ENCODE assay signal across 10 cellular contexts in the genomic region with DNA sequence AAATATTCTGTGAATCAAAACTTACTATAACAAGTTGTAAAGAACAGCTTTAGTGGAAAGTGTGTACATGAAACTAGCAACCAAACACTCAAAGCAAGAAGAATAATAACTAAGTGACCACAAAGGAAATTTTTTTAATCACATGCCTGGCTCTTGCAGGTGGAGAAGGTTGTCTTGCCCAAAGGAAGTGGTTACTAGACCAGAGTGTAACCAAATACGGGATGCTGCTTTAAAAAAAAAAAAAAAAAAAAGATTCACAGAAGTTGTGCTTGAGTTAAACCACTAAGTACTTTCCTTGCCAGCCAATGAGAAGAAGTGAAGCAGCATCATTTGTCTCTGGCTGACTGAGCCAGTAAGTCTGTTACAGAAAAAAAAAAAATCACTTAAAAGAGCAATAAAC. TPM values are rescaled to one million over a fixed set of nuclear protein-coding genes. Genes with fewer than 3 reads are reported as not detected.
DNase-seq lines count a peak whose midpoint lies in the region; ATAC-seq and TF ChIP-seq lines count a peak whose summit lies in the region.
"Had no signal": no experiment of that assay in that cellular context is flagged by ENCODE, and none has a peak within 500 bp of the region (broad histone marks: within the 10 kb centered on the region; RNA-seq: fewer than 3 reads in every experiment).

No MANE protein-coding gene starts in this region.

- H3K4me3 ChIP-seq in SK-N-SH (ENCODE audit: low read depth in 2 of 2, low read length in 1 of 2) (no peak overlapping the region), SU-DHL-6 (ENCODE audit: insufficient read depth, low read length, poor library complexity, severe bottlenecking) (peak overlapping the region; percentile 33), vagina (no peak overlapping the region), GM23248 (no peak overlapping the region)
- H3K4me3 ChIP-seq: thoracic aorta had no signal

- H3K27ac ChIP-seq in SK-N-SH (ENCODE audit: low read depth in 2 of 2, low read length in 1 of 2) (no peak overlapping the region), SU-DHL-6 (ENCODE audit: low read depth, low read length) (peak overlapping the region; percentile 69), vagina (no peak overlapping the region), GM23248 (no peak overlapping the region)
- H3K27ac ChIP-seq: thoracic aorta had no signal

- H3K27me3 ChIP-seq in SK-N-SH (ENCODE audit: insufficient read depth) (no peaks in the 10 kb centered on the region), SU-DHL-6 (ENCODE audit: low read length) (no peaks in the 10 kb centered on the region), vagina (no peaks in the 10 kb centered on the region), GM23248 (replicated peaks; ENCODE audit: insufficient read depth) (no peaks in the 10 kb centered on the region)

- no peaks in the 10 kb centered on the region for H3K79me2 ChIP-seq in SK-N-SH (ENCODE audit: insufficient read depth)
- no peaks in the 10 kb centered on the region for H3K79me2 ChIP-seq in SU-DHL-6 (ENCODE audit: insufficient read depth, low read length)
- H3K79me2 ChIP-seq in GM23248 (ENCODE audit: insufficient read depth), result no peaks in the 10 kb centered on the region

- POLR2A ChIA-PET in SK-N-SH (lab: Yijun Ruan, JAX), result no interaction called here

- no peak for ATAC-seq in SK-N-SH treated with all-trans-retinoic acid at 6 μM for 48 hours
- ATAC-seq in HG02840 (IDR thresholded peaks at IDR 0.05; ENCODE audit: low FRiP score, unreplicated experiment), result peak; percentile 73
- ATAC-seq in natural killer cell, result peak; percentile 90 to 96 (median 95)
- no peak for ATAC-seq in HG03025 (IDR thresholded peaks at IDR 0.05; ENCODE audit: low FRiP score, unreplicated experiment)

- no peaks in the 10 kb centered on the region for H3K4me1 ChIP-seq in SK-N-SH (ENCODE audit: control insufficient read depth in 1 of 2, insufficient read depth in 2 of 2, low read depth in 1 of 2, low read length in 1 of 2)
- H3K4me1 ChIP-seq in vagina, result no peaks in the 10 kb centered on the region
- H3K4me1 ChIP-seq in GM23248 (ENCODE audit: insufficient read depth), result no peaks in the 10 kb centered on the region

- H3K36me3 ChIP-seq in SK-N-SH (replicated peaks in 1 of 2; ENCODE audit: control insufficient read depth in 1 of 2, insufficient read depth in 2 of 2, low read length in 1 of 2), result no peaks in the 10 kb centered on the region
- H3K36me3 ChIP-seq in SU-DHL-6 (ENCODE audit: low read length), result no peaks in the 10 kb centered on the region
- no peaks in the 10 kb centered on the region for H3K36me3 ChIP-seq in vagina
- no peaks in the 10 kb centered on the region for H3K36me3 ChIP-seq in GM23248 (ENCODE audit: low read depth)
- H3K36me3 ChIP-seq: thoracic aorta had no signal

- DNase-seq in SK-N-SH (no peak), natural killer cell (no peak), vagina (ENCODE audit: extremely low spot score in 2 of 2) (no peak), GM23248 (no peak)

- H4K20me1 ChIP-seq in SK-N-SH (ENCODE audit: insufficient read depth) (no peaks in the 10 kb centered on the region), SU-DHL-6 (ENCODE audit: low read depth, low read length) (no peaks in the 10 kb centered on the region), GM23248 (ENCODE audit: insufficient read depth) (no peaks in the 10 kb centered on the region)

- TF ChIP-seq RAD21 in SK-N-SH (IDR thresholded peaks at IDR 0.05; ENCODE audit: low read length), result no peak

- H3K4me2 ChIP-seq in SK-N-SH (no peak overlapping the region), SU-DHL-6 (ENCODE audit: low read depth, low read length, poor library complexity, severe bottlenecking) (peak overlapping the region; percentile 58), GM23248 (ENCODE audit: unreplicated experiment) (no peak overlapping the region)

- peak overlapping the region; percentile 67 for H3K4me3 Mint-ChIP-seq in natural killer cell

- H3K9me2 ChIP-seq in SK-N-SH (no peaks in the 10 kb centered on the region), SU-DHL-6 (replicated peaks; ENCODE audit: insufficient read depth, low read length) (no peaks in the 10 kb centered on the region), GM23248 (ENCODE audit: insufficient read depth) (no peaks in the 10 kb centered on the region)

- H2AFZ ChIP-seq in SK-N-SH (ENCODE audit: low read depth) (no peak overlapping the region), SU-DHL-6 (ENCODE audit: low read depth, low read length, severe bottlenecking) (no peak overlapping the region), GM23248 (no peak overlapping the region)

- no peaks in the 10 kb centered on the region for H3K36me3 Mint-ChIP-seq in natural killer cell

- no peak for TF ChIP-seq POLR2A in vagina (IDR thresholded peaks at IDR 0.05)

- 3% methylated on average over 1 of the region's 1 CpG for WGBS in SK-N-SH (ENCODE audit: low lambda C conversion rate)
- 3 to 5% methylated on average over 1 of the region's 1 CpG for WGBS in GM23248 (ENCODE audit: low coverage in 1 of 2, low lambda C conversion rate in 2 of 2, missing lambda C conversion rate in 2 of 2), 2 experiments

- H3K9me3 ChIP-seq in SK-N-SH (no peaks in the 10 kb centered on the region), SU-DHL-6 (ENCODE audit: insufficient read depth, low read length) (peaks cover 7% of the 10 kb centered on the region; the same call in 1 of the 2 replicates), vagina (no peaks in the 10 kb centered on the region), GM23248 (ENCODE audit: low read depth) (no peaks in the 10 kb centered on the region)
- H3K9me3 ChIP-seq: thoracic aorta had no signal

- peaks cover 8 to 24% of the 10 kb centered on the region in 2 donors for H3K27me3 Mint-ChIP-seq in natural killer cell (ENCODE audit: low read depth in 2 of 2)

- H3K9ac ChIP-seq in SK-N-SH (no peak overlapping the region), SU-DHL-6 (ENCODE audit: low read length) (peak overlapping the region; percentile 24), GM23248 (no peak overlapping the region)

- TF ChIP-seq EP300 in SK-N-SH (IDR thresholded peaks at IDR 0.05; ENCODE audit: borderline replicate concordance in 1 of 2, low read depth in 1 of 2, low read length in 1 of 2), result no peak

- H3K27ac Mint-ChIP-seq in natural killer cell, result peak overlapping the region; percentile 77 to 90

- in situ Hi-C loops in GM23248 (cut with MboI), result no loop called here

- TF ChIP-seq CTCF in SK-N-SH (IDR thresholded peaks at IDR 0.05) (no peak), SU-DHL-6 (IDR thresholded peaks at IDR 0.05; ENCODE audit: insufficient read depth, low read length, poor library complexity, severe bottlenecking) (no peak), natural killer cell (IDR thresholded peaks at IDR 0.05) (no peak), vagina (IDR thresholded peaks at IDR 0.05) (no peak)

- H3F3A ChIP-seq in SK-N-SH (replicated peaks; ENCODE audit: insufficient read depth), result no peaks in the 10 kb centered on the region
- peaks cover 39% of the 10 kb centered on the region for H3F3A ChIP-seq in SU-DHL-6 (ENCODE audit: insufficient read depth)
- no peaks in the 10 kb centered on the region for H3F3A ChIP-seq in GM23248 (ENCODE audit: insufficient read depth)

- H3K4me1 Mint-ChIP-seq in natural killer cell, result peaks cover 27 to 39% of the 10 kb centered on the region in 2 donors

- intact Hi-C loops in natural killer cell (cut with micrococcal nuclease), result loop anchor here (1.0 to 10.0 kb wide), 3 partner anchors 19 to 259 kb away; a partner anchor contains a TSS
- intact Hi-C loops in vagina (cut with DNase I), result no loop called here

- H3K9me3 Mint-ChIP-seq in natural killer cell, result no peaks in the 10 kb centered on the region

- CTCF ChIA-PET in SK-N-SH (lab: Yijun Ruan, JAX), result no interaction called here

TF ChIP-seq in SK-N-SH, 30 proteins besides CTCF, POLR2A, EP300 and RAD21:
- TF ChIP-seq POLR2AphosphoS5 (IDR thresholded peaks at IDR 0.05; ENCODE audit: low read depth, low read length) (no peak), RFX5 (IDR thresholded peaks at IDR 0.05; ENCODE audit: low read length) (0 out of 2 replicates have a peak, but pooled peaks have one; percentile 52)

TF ChIP-seq in SK-N-SH treated with all-trans-retinoic acid at 6 μM for 48 hours, 23 proteins besides CTCF, POLR2A, EP300 and RAD21 (continues in another document):
- TF ChIP-seq ZNF8 (CRISPR knock-in tag; IDR thresholded peaks at IDR 0.05) (no peak), ARNTL (CRISPR knock-in tag; IDR thresholded peaks at IDR 0.05; ENCODE audit: borderline replicate concordance, low read depth) (no peak)

RNA-seq across cellular contexts. Expression of a gene that starts 19.1 kb away (rescaled TPM):
- not detected in 2 replicates for polyA plus RNA-seq in SK-N-SH (2012; rRNA removed)
- 0.09 TPM in 1 of 2 replicates, not detected in the other for polyA plus RNA-seq in SK-N-SH (2012; cell fraction: cytosol; rRNA removed)
- polyA plus RNA-seq in SK-N-SH (2012; cell fraction: nucleus; rRNA removed), result not detected in 2 replicates
- 10 to 100 TPM; 24.8 to 97.3 (median 25.5) TPM for total RNA-seq in natural killer cell
- 3.2 TPM for total RNA-seq in vagina
- total RNA-seq in GM23248 (2014; rRNA removed; shearing (Covaris generic)), result not detected in 2 replicates
- not detected in 2 replicates for polyA plus RNA-seq in GM23248 (2016; fragmentation: Nextera tagmentation; extraction: Ambion mirVana)
- polyA plus RNA-seq: AG04450 had no signal

RNA-seq across cellular contexts. Expression of a gene that starts 48.4 kb away (rescaled TPM):
- not detected in 2 replicates for polyA plus RNA-seq in SK-N-SH (2012; rRNA removed)
- polyA plus RNA-seq in SK-N-SH (2012; cell fraction: cytosol; rRNA removed), result not detected in 2 replicates
- not detected in 2 replicates for polyA plus RNA-seq in SK-N-SH (2012; cell fraction: nucleus; rRNA removed)
- 10 to 100 TPM in 2 of 3 donors, 1 to 10 TPM in 1; 7.0 to 46.7 (median 39.9) TPM for total RNA-seq in natural killer cell
- 7.4 TPM for total RNA-seq in vagina
- not detected in 2 replicates for total RNA-seq in GM23248 (2014; rRNA removed; shearing (Covaris generic))
- polyA plus RNA-seq in GM23248 (2016; fragmentation: Nextera tagmentation; extraction: Ambion mirVana), result 0.28 TPM in 1 of 2 replicates, not detected in the other
- polyA plus RNA-seq: AG04450 had no signal

RNA-seq across cellular contexts. Expression of a gene that starts 55.6 kb away (rescaled TPM):
- polyA plus RNA-seq in SK-N-SH (2012; rRNA removed) (not detected in 2 replicates), GM23248 (2016; fragmentation: Nextera tagmentation; extraction: Ambion mirVana) (not detected in 2 replicates)
- not detected in 2 replicates for polyA plus RNA-seq in SK-N-SH (2012; cell fraction: cytosol; rRNA removed)
- polyA plus RNA-seq in SK-N-SH (2012; cell fraction: nucleus; rRNA removed), result not detected in 2 replicates
- total RNA-seq in natural killer cell (10 to 100 TPM in 1 of 3 donors, 1 to 10 TPM in 1, not detected in 1; 1.4 to 15.2 TPM), vagina (2.2 TPM)
- total RNA-seq in GM23248 (2014; rRNA removed; shearing (Covaris generic)), result not detected in 2 replicates
- polyA plus RNA-seq: AG04450 had no signal

Comparison
In these comparisons a context has a peak if more than half of its experiments do, and no peak if none do; other contexts are left out.
1. ATAC-seq: peak in HG02840 (single experiment) and natural killer cell (3 of 3); none in SK-N-SH treated with all-trans-retinoic acid at 6 μM for 48 hours (single experiment) and HG03025 (single experiment).